ENCODE assay signal across 1 cellular context in the genomic region with DNA sequence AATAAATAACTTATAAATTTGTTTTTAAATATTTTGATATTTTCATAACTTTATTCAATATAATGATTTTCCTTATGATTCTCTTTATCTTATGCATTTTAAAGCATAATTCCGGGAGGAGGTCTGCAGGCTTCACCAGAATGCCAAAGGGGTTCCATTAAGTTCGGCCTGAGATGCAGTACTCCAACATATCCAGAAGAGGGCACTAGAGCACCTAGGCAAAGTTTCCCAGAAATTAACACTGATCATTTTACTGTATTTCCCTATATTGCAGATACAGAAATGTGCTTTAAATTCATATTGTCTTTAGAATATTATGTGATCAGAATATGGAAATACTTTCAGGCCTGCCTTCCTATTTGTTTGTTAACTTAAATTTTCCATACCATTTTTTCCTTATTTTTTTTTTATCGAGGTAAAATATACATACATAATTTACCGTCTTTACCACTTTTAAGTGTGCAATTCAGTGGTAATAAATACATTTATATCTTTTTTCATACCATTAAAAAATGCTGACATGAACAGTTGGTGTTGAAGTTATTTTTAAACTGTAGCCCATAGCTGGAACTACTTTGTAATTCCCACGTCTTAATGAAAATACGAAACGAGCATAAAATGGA.
A peak's percentile ranks its signal among the peaks of the same experiment; 100 is the strongest.
TF ChIP-seq lines count a peak whose summit lies in the region.

No MANE protein-coding gene starts in this region.

TF ChIP-seq in HepG2, 621 proteins besides CTCF, POLR2A, EP300 and RAD21 (continued from another document):
- TF ChIP-seq, protein P1, sequence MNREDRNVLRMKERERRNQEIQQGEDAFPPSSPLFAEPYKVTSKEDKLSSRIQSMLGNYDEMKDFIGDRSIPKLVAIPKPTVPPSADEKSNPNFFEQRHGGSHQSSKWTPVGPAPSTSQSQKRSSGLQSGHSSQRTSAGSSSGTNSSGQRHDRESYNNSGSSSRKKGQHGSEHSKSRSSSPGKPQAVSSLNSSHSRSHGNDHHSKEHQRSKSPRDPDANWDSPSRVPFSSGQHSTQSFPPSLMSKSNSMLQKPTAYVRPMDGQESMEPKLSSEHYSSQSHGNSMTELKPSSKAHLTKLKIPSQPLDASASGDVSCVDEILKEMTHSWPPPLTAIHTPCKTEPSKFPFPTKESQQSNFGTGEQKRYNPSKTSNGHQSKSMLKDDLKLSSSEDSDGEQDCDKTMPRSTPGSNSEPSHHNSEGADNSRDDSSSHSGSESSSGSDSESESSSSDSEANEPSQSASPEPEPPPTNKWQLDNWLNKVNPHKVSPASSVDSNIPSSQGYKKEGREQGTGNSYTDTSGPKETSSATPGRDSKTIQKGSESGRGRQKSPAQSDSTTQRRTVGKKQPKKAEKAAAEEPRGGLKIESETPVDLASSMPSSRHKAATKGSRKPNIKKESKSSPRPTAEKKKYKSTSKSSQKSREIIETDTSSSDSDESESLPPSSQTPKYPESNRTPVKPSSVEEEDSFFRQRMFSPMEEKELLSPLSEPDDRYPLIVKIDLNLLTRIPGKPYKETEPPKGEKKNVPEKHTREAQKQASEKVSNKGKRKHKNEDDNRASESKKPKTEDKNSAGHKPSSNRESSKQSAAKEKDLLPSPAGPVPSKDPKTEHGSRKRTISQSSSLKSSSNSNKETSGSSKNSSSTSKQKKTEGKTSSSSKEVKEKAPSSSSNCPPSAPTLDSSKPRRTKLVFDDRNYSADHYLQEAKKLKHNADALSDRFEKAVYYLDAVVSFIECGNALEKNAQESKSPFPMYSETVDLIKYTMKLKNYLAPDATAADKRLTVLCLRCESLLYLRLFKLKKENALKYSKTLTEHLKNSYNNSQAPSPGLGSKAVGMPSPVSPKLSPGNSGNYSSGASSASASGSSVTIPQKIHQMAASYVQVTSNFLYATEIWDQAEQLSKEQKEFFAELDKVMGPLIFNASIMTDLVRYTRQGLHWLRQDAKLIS (CRISPR knock-in tag; IDR thresholded peaks at IDR 0.05) = no peak
- TF ChIP-seq MAFK (conservative IDR thresholded peaks at IDR 0.05 in 1 of 2, IDR thresholded peaks at IDR 0.05 in 1 of 2; ENCODE audit: low read length in 2 of 2) (peak in 1 of 2 experiments; percentile 24; a peak in 1 of 4 replicates), EEA1 (CRISPR knock-in tag; IDR thresholded peaks at IDR 0.05; ENCODE audit: borderline replicate concordance) (no peak), ZNF224 (CRISPR knock-in tag; IDR thresholded peaks at IDR 0.05) (no peak), ZNF572 (CRISPR knock-in tag; IDR thresholded peaks at IDR 0.05) (no peak), MIXL1 (CRISPR knock-in tag; IDR thresholded peaks at IDR 0.05) (peak; percentile 23; the same call in 1 of the 2 replicates), ZNF282 (IDR thresholded peaks at IDR 0.05; ENCODE audit: partially characterized antibody) (no peak), ZNF607 (CRISPR knock-in tag; IDR thresholded peaks at IDR 0.05; ENCODE audit: borderline replicate concordance) (no peak), MTERF4 (CRISPR knock-in tag; IDR thresholded peaks at IDR 0.05) (no peak), ZNF790 (CRISPR knock-in tag; IDR thresholded peaks at IDR 0.05; ENCODE audit: borderline replicate concordance) (no peak), ZFP1 (CRISPR knock-in tag; IDR thresholded peaks at IDR 0.05) (no peak), GATA4 (IDR thresholded peaks at IDR 0.05; ENCODE audit: borderline replicate concordance, low read depth) (no peak), AHDC1 (CRISPR knock-in tag; IDR thresholded peaks at IDR 0.05; ENCODE audit: borderline replicate concordance) (no peak), TOPORS (CRISPR knock-in tag; IDR thresholded peaks at IDR 0.05) (no peak), STAG1 (CRISPR knock-in tag; IDR thresholded peaks at IDR 0.05) (peak; percentile 74), ZNF264 (CRISPR knock-in tag; IDR thresholded peaks at IDR 0.05) (no peak), ZBTB4 (CRISPR knock-in tag; IDR thresholded peaks at IDR 0.05; ENCODE audit: borderline replicate concordance) (no peak), ZNF326 (CRISPR knock-in tag; IDR thresholded peaks at IDR 0.05; ENCODE audit: borderline replicate concordance) (no peak), SAP130 (CRISPR knock-in tag; IDR thresholded peaks at IDR 0.05; ENCODE audit: low read depth) (no peak), ZNF781 (CRISPR knock-in tag; IDR thresholded peaks at IDR 0.05; ENCODE audit: borderline replicate concordance, not compliant biosample characterization) (no peak), SMARCE1 (IDR thresholded peaks at IDR 0.05; ENCODE audit: borderline replicate concordance) (no peak), FUBP1 (CRISPR knock-in tag; IDR thresholded peaks at IDR 0.05; ENCODE audit: borderline replicate concordance) (no peak), PBX2 (CRISPR knock-in tag; IDR thresholded peaks at IDR 0.05) (no peak), FOXP4 (CRISPR knock-in tag; IDR thresholded peaks at IDR 0.05) (no peak), KLF12 (CRISPR knock-in tag; IDR thresholded peaks at IDR 0.05; ENCODE audit: borderline replicate concordance) (no peak), ZNF777 (CRISPR knock-in tag; IDR thresholded peaks at IDR 0.05) (no peak), SMC3 (IDR thresholded peaks at IDR 0.05; ENCODE audit: low read length) (peak; percentile 64), FOSL2 (CRISPR knock-in tag; IDR thresholded peaks at IDR 0.05) (no peak), ZNF615 (CRISPR knock-in tag; IDR thresholded peaks at IDR 0.05; ENCODE audit: borderline replicate concordance) (no peak), ZFP82 (CRISPR knock-in tag; IDR thresholded peaks at IDR 0.05; ENCODE audit: borderline replicate concordance) (no peak), ZNF292 (CRISPR knock-in tag; IDR thresholded peaks at IDR 0.05; ENCODE audit: borderline replicate concordance, low read depth) (no peak), REL (CRISPR knock-in tag; conservative IDR thresholded peaks at IDR 0.05) (no peak)
- TF ChIP-seq, protein P2, sequence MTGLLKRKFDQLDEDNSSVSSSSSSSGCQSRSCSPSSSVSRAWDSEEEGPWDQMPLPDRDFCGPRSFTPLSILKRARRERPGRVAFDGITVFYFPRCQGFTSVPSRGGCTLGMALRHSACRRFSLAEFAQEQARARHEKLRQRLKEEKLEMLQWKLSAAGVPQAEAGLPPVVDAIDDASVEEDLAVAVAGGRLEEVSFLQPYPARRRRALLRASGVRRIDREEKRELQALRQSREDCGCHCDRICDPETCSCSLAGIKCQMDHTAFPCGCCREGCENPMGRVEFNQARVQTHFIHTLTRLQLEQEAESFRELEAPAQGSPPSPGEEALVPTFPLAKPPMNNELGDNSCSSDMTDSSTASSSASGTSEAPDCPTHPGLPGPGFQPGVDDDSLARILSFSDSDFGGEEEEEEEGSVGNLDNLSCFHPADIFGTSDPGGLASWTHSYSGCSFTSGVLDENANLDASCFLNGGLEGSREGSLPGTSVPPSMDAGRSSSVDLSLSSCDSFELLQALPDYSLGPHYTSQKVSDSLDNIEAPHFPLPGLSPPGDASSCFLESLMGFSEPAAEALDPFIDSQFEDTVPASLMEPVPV (CRISPR knock-in tag; IDR thresholded peaks at IDR 0.05) = no peak
